8 cellular contexts compared by ENCODE assay signal in the genomic region with DNA sequence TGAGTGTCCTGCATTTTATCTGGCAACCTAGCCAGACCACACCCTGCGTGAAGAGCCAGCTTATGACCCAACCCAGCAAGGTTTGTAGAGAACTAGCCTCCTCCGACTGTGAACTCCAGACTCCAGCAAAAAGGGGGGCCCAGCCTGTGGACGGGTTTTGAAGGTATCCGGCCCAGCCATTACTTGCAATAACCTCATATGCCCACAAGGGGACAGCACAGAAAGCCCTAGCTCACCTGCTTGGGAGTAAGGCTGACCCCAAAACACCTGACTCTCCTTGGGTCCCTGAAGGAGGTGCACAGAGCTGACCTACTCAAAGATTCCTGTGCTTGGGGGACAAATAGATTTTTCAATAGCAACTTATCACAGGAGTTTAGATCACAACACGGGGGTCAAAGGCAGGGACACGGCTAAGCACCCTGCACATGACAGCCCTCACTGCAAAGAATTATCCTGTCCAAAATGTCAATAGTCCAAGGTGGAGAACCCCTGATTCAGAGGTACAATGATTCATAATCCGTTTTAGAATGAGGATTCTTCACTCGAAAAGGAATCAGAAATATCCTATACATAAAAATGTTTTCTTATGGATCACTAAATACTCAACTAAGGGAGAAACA. TPM values are rescaled to one million over a fixed set of nuclear protein-coding genes. Genes with fewer than 3 reads are reported as not detected.
DNase-seq lines count a peak whose midpoint lies in the region; ATAC-seq, FAIRE-seq and TF ChIP-seq lines count a peak whose summit lies in the region.

No MANE protein-coding gene starts in this region.

- peak; percentile 48 for DNase-seq in AG08396 (ENCODE audit: low spot score)
- DNase-seq in T-cell: peak in 30 of 34 experiments; percentile 16 to 56 (median 34)
- DNase-seq in bronchial epithelial cell (ENCODE audit: low read depth): peak; percentile 43
- DNase-seq in mucosa of gallbladder (ENCODE audit: low spot score): peak; percentile 45
- no peak for DNase-seq in NCI-H1694 treated with DMSO at 0.1 percent for 48 hours (lab: John Stamatoyannopoulos, UW)
- DNase-seq in KG1 (lab: John Stamatoyannopoulos, UW): no peak

- no peaks in the 10 kb centered on the region for H3K36me3 Mint-ChIP-seq in T-cell

- TF ChIP-seq CTCF in bronchial epithelial cell (IDR thresholded peaks at IDR 0.05; ENCODE audit: insufficient read depth, low read length, severe bottlenecking): peak; percentile 96

- peaks cover 10% of the 10 kb centered on the region for H3K27me3 ChIP-seq in bronchial epithelial cell (ENCODE audit: control insufficient read depth, insufficient read depth, low read length)

- peaks cover 0 to 10% of the 10 kb centered on the region in 2 donors for H3K27me3 Mint-ChIP-seq in T-cell

- FAIRE-seq in bronchial epithelial cell (lab: Jason Lieb, UNC): no peak

- H3K36me3 ChIP-seq in bronchial epithelial cell (ENCODE audit: control insufficient read depth, insufficient read depth, low read length): no peaks in the 10 kb centered on the region

- POLR2A ChIA-PET in T-cell (lab: Charles Lee): no interaction called here

- CTCF ChIA-PET in T-cell (lab: Charles Lee): interaction anchor here (0.5 to 2.0 kb wide), 6 partner anchors 65 to 1946 kb away, joined by 3 to 4 read pairs (median 4); no protein-coding TSS in a partner anchor

- no peak overlapping the region for H3K27ac Mint-ChIP-seq in T-cell

- no peaks in the 10 kb centered on the region for H3K4me1 Mint-ChIP-seq in T-cell

- no peak overlapping the region for H3K4me3 ChIP-seq in bronchial epithelial cell (ENCODE audit: low read depth, low read length)

- H3K4me3 Mint-ChIP-seq in T-cell: no peak overlapping the region

- peak; percentile 67 for ATAC-seq in GM18517 (IDR thresholded peaks at IDR 0.05; ENCODE audit: unreplicated experiment)
- peak; percentile 80 for ATAC-seq in HG03159 (IDR thresholded peaks at IDR 0.05; ENCODE audit: unreplicated experiment)
- peak; percentile 61 to 72 (median 70) for ATAC-seq in T-cell (replicated peaks in 1 of 4)

- no peaks in the 10 kb centered on the region for H3K9me3 Mint-ChIP-seq in T-cell

RNA-seq across cellular contexts. Expression of a gene that starts 4.5 kb away (rescaled TPM):
- total RNA-seq in T-cell: not detected
- under 0.01 and 0.26 TPM in 2 replicates for total RNA-seq in bronchial epithelial cell
- 47.3 TPM for total RNA-seq in mucosa of gallbladder

RNA-seq across cellular contexts. Expression of a gene that starts 26.1 kb away (rescaled TPM):
- total RNA-seq in T-cell (10 to 100 TPM; 37.2 to 76.2 (median 62.3) TPM), bronchial epithelial cell (under 0.01 and 0.77 TPM in 2 replicates), mucosa of gallbladder (16.7 TPM)

RNA-seq across cellular contexts. Expression of a gene that starts 52.5 kb away (rescaled TPM):
- not detected for total RNA-seq in T-cell
- under 0.01 TPM in 1 of 2 replicates, not detected in the other for total RNA-seq in bronchial epithelial cell
- not detected for total RNA-seq in mucosa of gallbladder

RNA-seq across cellular contexts. Expression of a gene that starts 58.3 kb away (rescaled TPM):
- total RNA-seq in T-cell: not detected
- total RNA-seq in bronchial epithelial cell: not detected in 2 replicates
- not detected for total RNA-seq in mucosa of gallbladder

Comparison
In these comparisons a context has a peak if more than half of its experiments do, and no peak if none do; other contexts are left out.
1. DNase-seq: peak in AG08396 (single experiment), T-cell (30 of 34), bronchial epithelial cell (single experiment) and mucosa of gallbladder (single experiment); none in NCI-H1694 treated with DMSO at 0.1 percent for 48 hours (single experiment) and KG1 (single experiment).
2. RNA of a gene that starts 4.5 kb away (total RNA-seq): 47.3 TPM in mucosa of gallbladder (single experiment); not detected in T-cell and under 0.01 to 0.26 TPM in bronchial epithelial cell; every median in the first group is over 10 times any median in the second.
3. RNA of a gene that starts 26.1 kb away (total RNA-seq): 37.2 to 76.2 TPM in T-cell and 16.7 TPM in mucosa of gallbladder (single experiment); under 0.01 to 0.77 TPM in bronchial epithelial cell; every median in the first group is over 10 times any median in the second.
4. Peak in every context shown above with its lines, with median percentiles within 50 percentile points of each other: ATAC-seq.